ENCODE assay signal across 8 cellular contexts in the genomic region with DNA sequence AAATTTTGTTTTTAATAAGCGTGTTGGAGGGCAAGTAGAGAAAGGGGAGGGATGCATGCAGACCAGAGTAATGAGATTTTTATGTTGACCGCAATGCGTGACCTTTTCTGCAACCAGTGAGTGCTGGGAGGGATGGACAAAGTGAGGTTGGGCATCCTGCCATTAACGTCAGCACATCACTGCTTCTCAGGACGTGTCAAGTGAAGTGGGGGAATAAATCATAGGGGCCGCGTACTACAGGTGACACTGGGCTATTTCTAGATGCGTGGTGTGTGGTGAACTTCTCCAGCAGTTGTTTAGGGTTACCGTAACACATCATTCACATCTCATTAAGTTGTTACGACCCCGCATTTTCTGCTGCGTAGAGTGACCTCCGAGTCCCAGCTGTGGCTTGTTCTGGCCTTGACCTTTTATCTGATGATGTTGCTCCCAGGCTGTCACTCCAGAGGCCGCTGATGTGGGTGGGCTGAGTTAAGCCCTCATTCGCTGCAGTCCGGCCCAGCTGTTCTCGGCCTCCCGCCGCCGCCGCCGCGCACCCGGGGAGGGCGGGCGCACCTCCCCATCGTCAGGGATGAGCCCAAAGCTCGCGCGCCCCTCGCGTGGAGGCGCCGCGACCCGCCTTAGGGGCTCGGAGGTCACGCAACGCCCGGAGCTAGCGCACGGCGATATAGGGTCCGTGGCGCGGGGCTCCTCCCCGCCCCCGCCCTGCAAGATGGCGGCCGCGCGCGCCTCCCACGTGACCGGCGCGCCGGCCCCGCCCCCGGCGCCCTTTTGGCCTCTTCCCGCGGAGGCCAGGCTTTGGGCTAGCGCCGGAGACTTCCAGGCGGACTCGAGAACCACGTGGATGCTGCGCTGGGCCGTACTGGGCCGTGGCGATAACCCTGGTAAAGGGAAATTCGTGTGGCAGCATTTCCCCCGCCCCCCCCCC. TPM values are rescaled to one million over a fixed set of nuclear protein-coding genes. Genes with fewer than 3 reads are reported as not detected.
DNase-seq lines count a peak whose midpoint lies in the region; ATAC-seq and TF ChIP-seq lines count a peak whose summit lies in the region.

No MANE protein-coding gene starts in this region.

- CTCF ChIA-PET in activated CD4-positive, alpha-beta memory T cell treated with anti-CD3 and anti-CD28 coated beads for 36 hours (lab: Charles Lee), result interaction anchor here (1.0 to 2.1 kb wide), 3 partner anchors 20 to 101 kb away, joined by 3 to 6 read pairs (median 3); no protein-coding TSS in a partner anchor

- WGBS in ectodermal cell, 2 experiments, result 4 to 5% methylated on average over 71 to 74 of the region's 74 CpGs

- H3K27me3 ChIP-seq in ectodermal cell (ENCODE audit: control insufficient read depth, insufficient read depth, low read length, poor library complexity, severe bottlenecking) (peaks cover 40% of the 10 kb centered on the region), lower lobe of right lung (ENCODE audit: low read depth) (no peaks in the 10 kb centered on the region)

- H3K27ac ChIP-seq in ectodermal cell (ENCODE audit: insufficient read depth, low read depth, low read length, poor library complexity, severe bottlenecking) (no peak overlapping the region), lower lobe of right lung (peak overlapping the region; percentile 97)

- POLR2A ChIA-PET in activated CD4-positive, alpha-beta memory T cell treated with anti-CD3 and anti-CD28 coated beads for 36 hours (lab: Charles Lee), result interaction anchor here (0.6 to 1.5 kb wide), 5 partner anchors 20 to 344 kb away, joined by 3 to 5 read pairs (median 3); no protein-coding TSS in a partner anchor

- H3K4me3 ChIP-seq in GM12865 (ENCODE audit: low read depth, low read length) (peak overlapping the region; percentile 64), ectodermal cell (ENCODE audit: insufficient read depth, low read depth, low read length) (peak overlapping the region; percentile 75), lower lobe of right lung (peak overlapping the region; percentile 92)

- H3K27ac Mint-ChIP-seq in activated CD4-positive, alpha-beta memory T cell treated with anti-CD3 and anti-CD28 coated beads for 36 hours, result peak overlapping the region; percentile 94

- H3K36me3 ChIP-seq in ectodermal cell (ENCODE audit: control insufficient read depth, insufficient read depth, low read length) (no peaks in the 10 kb centered on the region), lower lobe of right lung (no peaks in the 10 kb centered on the region)

- H3K4me3 Mint-ChIP-seq in activated CD4-positive, alpha-beta memory T cell treated with anti-CD3 and anti-CD28 coated beads for 36 hours, result peak overlapping the region; percentile 94

- H3K4me1 ChIP-seq in ectodermal cell (ENCODE audit: control insufficient read depth, insufficient read depth, low read length), result peaks cover 7% of the 10 kb centered on the region
- peaks cover 47% of the 10 kb centered on the region for H3K4me1 ChIP-seq in lower lobe of right lung

- peaks cover 36% of the 10 kb centered on the region for H3K4me1 Mint-ChIP-seq in activated CD4-positive, alpha-beta memory T cell treated with anti-CD3 and anti-CD28 coated beads for 36 hours (ENCODE audit: low read depth)

- DNase-seq in GM12865 (ENCODE audit: low read depth) (peak; percentile 90), NCI-H526 treated with DMSO at 0.1 percent for 48 hours (lab: John Stamatoyannopoulos, UW) (peak; percentile 53), lower lobe of right lung (peak; percentile 91)
- peak; percentile 83 for DNase-seq in activated CD4-positive, alpha-beta memory T cell treated with anti-CD3 and anti-CD28 coated beads for 36 hours
- DNase-seq in stimulated activated CD4-positive, alpha-beta T cell treated with anti-CD3 and anti-CD28 coated beads, TNF-alpha, amount 100 ng/mL, for 1 hour (ENCODE audit: low read depth in 3 of 3, low spot score in 1 of 3), result peak; percentile 16 to 65 (median 35)

- intact Hi-C loops in activated CD4-positive, alpha-beta memory T cell treated with anti-CD3 and anti-CD28 coated beads for 36 hours (cut with micrococcal nuclease), result loop anchor here (1.0 to 10.0 kb wide), 9 partner anchors 28 to 634 kb away; a partner anchor contains a TSS
- intact Hi-C loops in lower lobe of right lung (cut with DNase I), result no loop called here

- TF ChIP-seq CTCF in GM12865 (IDR thresholded peaks at IDR 0.05; ENCODE audit: insufficient read depth, low read depth, low read length, missing control alignments) (no peak), lower lobe of right lung (IDR thresholded peaks at IDR 0.05) (no peak)

- peaks cover 12% of the 10 kb centered on the region for H3K36me3 Mint-ChIP-seq in activated CD4-positive, alpha-beta memory T cell treated with anti-CD3 and anti-CD28 coated beads for 36 hours

- H3K9me3 Mint-ChIP-seq in activated CD4-positive, alpha-beta memory T cell treated with anti-CD3 and anti-CD28 coated beads for 36 hours, result no peaks in the 10 kb centered on the region

- H3K27me3 Mint-ChIP-seq in activated CD4-positive, alpha-beta memory T cell treated with anti-CD3 and anti-CD28 coated beads for 36 hours, result no peaks in the 10 kb centered on the region

- peak; percentile 12 for ATAC-seq in HG03139 (IDR thresholded peaks at IDR 0.05; ENCODE audit: unreplicated experiment)
- peak; percentile 63 to 70 for ATAC-seq in lower lobe of right lung
- no peak for ATAC-seq in HG02884 (IDR thresholded peaks at IDR 0.05; ENCODE audit: unreplicated experiment)

- no peaks in the 10 kb centered on the region for H3K9me3 ChIP-seq in ectodermal cell (ENCODE audit: control insufficient read depth, low read length)
- H3K9me3 ChIP-seq in lower lobe of right lung, result no peaks in the 10 kb centered on the region

RNA-seq across cellular contexts. Expression of a gene that starts 3.5 kb away (rescaled TPM):
- total RNA-seq in activated CD4-positive, alpha-beta memory T cell treated with anti-CD3 and anti-CD28 coated beads for 36 hours, result 10 to 100 TPM; 24.9 to 27.5 TPM
- 6.3 TPM for polyA plus RNA-seq in ectodermal cell (2013, experiment 1 of 4)
- polyA plus RNA-seq in ectodermal cell (2013, experiment 2 of 4), result 6.3 TPM
- 5.2 TPM for polyA plus RNA-seq in ectodermal cell (2013, experiment 3 of 4)
- polyA plus RNA-seq in ectodermal cell (2013, experiment 4 of 4), result 5.2 TPM
- 51.9 TPM for total RNA-seq in lower lobe of right lung

Comparison
In these comparisons a context has a peak if more than half of its experiments do, and no peak if none do; other contexts are left out.
1. DNase-seq: peak in every context shown above with its lines; median percentile 91 in lower lobe of right lung; 90 in GM12865; 83 in activated CD4-positive, alpha-beta memory T cell treated with anti-CD3 and anti-CD28 coated beads for 36 hours; 53 in NCI-H526 treated with DMSO at 0.1 percent for 48 hours; 35 in stimulated activated CD4-positive, alpha-beta T cell treated with anti-CD3 and anti-CD28 coated beads, TNF-alpha, amount 100 ng/mL, for 1 hour.